In the genomic region with DNA sequence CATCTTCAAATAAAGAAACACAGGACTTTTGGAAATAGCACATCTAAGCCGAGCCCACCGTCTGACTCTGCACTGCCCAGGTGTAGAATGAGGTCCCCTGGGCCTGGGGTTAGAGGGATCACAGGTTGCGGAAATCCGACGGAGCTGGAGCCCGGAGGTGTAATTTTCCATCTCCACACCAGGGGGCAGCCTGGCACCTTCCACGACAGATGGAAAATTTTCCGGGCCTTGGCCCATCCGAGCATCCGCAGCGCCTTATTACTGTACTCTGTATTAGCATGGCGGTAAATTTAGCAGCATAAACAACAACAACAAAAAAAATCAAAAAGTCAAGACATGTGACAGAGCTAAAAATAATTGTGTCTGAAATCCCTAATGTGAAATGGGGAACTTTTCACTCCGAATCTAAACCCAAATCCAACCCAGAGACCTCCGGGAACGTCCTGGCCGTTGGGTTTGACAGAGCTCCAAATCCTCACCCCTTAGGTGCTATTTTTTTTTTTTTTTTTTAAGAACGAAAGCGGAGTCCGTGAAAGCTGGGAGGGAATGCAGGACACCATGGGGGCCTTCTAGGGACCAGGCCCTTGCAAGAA, we compare ENCODE assay signal across 8 cellular contexts.
DNase-seq lines count a peak whose midpoint lies in the region; ATAC-seq, FAIRE-seq and TF ChIP-seq lines count a peak whose summit lies in the region.

No MANE protein-coding gene starts in this region.

- no peaks in the 10 kb centered on the region for H3K36me3 Mint-ChIP-seq in activated naive CD4-positive, alpha-beta T cell treated with anti-CD3 and anti-CD28 coated beads, Interleukin-2, amount 50 U/mL, for 72 hours

- H3K4me1 ChIP-seq in SJSA1 (replicated peaks), result no peaks in the 10 kb centered on the region
- H3K4me1 ChIP-seq in cardiac muscle cell (ENCODE audit: low read depth), result no peaks in the 10 kb centered on the region
- H3K4me1 ChIP-seq in prostate gland (replicated peaks), result no peaks in the 10 kb centered on the region

- DNase-seq in A172 (ENCODE audit: low spot score), result peak; percentile 47
- DNase-seq in GM12892 (ENCODE audit: insufficient read length), result peak; percentile 46
- DNase-seq in SJSA1 (ENCODE audit: low read depth in 1 of 2, low spot score in 2 of 2), result peak; percentile 48 to 59
- DNase-seq in activated naive CD4-positive, alpha-beta T cell treated with anti-CD3 and anti-CD28 coated beads, Interleukin-2, amount 50 U/mL, for 72 hours (ENCODE audit: low spot score in 2 of 2), result peak; percentile 62 to 77
- DNase-seq in cardiac muscle cell (ENCODE audit: low read depth in 1 of 2, low spot score in 1 of 2), result peak; percentile 66 to 80
- peak; percentile 65 for DNase-seq in prostate gland (ENCODE audit: low spot score)

- TF ChIP-seq CTCF in LNCAP (IDR thresholded peaks at IDR 0.05) (peak; percentile 85), cardiac muscle cell (IDR thresholded peaks at IDR 0.05; ENCODE audit: low read depth, low read length) (peak; percentile 85), prostate gland (IDR thresholded peaks at IDR 0.05) (peak; percentile 79 to 89 (median 88))

- 21% methylated on average over 19 of the region's 19 CpGs for WGBS in prostate gland

- no peaks in the 10 kb centered on the region for H3K9me3 Mint-ChIP-seq in activated naive CD4-positive, alpha-beta T cell treated with anti-CD3 and anti-CD28 coated beads, Interleukin-2, amount 50 U/mL, for 72 hours

- no peak overlapping the region for H3K27ac ChIP-seq in SJSA1
- H3K27ac ChIP-seq in cardiac muscle cell, result no peak overlapping the region
- no peak overlapping the region for H3K27ac ChIP-seq in prostate gland

- TF ChIP-seq POLR2A in GM12892 (IDR thresholded peaks at IDR 0.05; ENCODE audit: low read depth, low read length), result no peak
- no peak for TF ChIP-seq POLR2A in prostate gland (IDR thresholded peaks at IDR 0.05)

- intact Hi-C loops in prostate gland (cut with DNase I), result loop anchor here (10.0 kb wide), 1 partner anchor 160 kb away; no protein-coding TSS in a partner anchor

- FAIRE-seq in GM12892 (lab: Jason Lieb, UNC), result peak; percentile 91

- H3K36me3 ChIP-seq in SJSA1 (no peaks in the 10 kb centered on the region), cardiac muscle cell (no peaks in the 10 kb centered on the region), prostate gland (no peaks in the 10 kb centered on the region)

- H3K4me3 ChIP-seq in SJSA1, result no peak overlapping the region
- H3K4me3 ChIP-seq in cardiac muscle cell, result no peak overlapping the region
- H3K4me3 ChIP-seq in prostate gland, result no peak overlapping the region

- ATAC-seq in activated naive CD4-positive, alpha-beta T cell treated with anti-CD3 and anti-CD28 coated beads, Interleukin-2, amount 50 U/mL, for 72 hours, result peak; percentile 73 to 74
- no peak for ATAC-seq in HG02840 (IDR thresholded peaks at IDR 0.05; ENCODE audit: low FRiP score, unreplicated experiment)

- H3K9me3 ChIP-seq in SJSA1 (replicated peaks), result no peaks in the 10 kb centered on the region
- no peaks in the 10 kb centered on the region for H3K9me3 ChIP-seq in cardiac muscle cell (ENCODE audit: low read depth)
- H3K9me3 ChIP-seq in prostate gland, result no peaks in the 10 kb centered on the region

- H3K27me3 ChIP-seq in SJSA1 (replicated peaks) (no peaks in the 10 kb centered on the region), cardiac muscle cell (no peaks in the 10 kb centered on the region), prostate gland (replicated peaks; ENCODE audit: insufficient read depth) (no peaks in the 10 kb centered on the region)

- H3K27ac Mint-ChIP-seq in activated naive CD4-positive, alpha-beta T cell treated with anti-CD3 and anti-CD28 coated beads, Interleukin-2, amount 50 U/mL, for 72 hours, result no peak overlapping the region
